Comparison of ENCODE assay signal across 8 cellular contexts in genomic region chr2:676647-677055, GRCh38. TPM values are rescaled to one million over a fixed set of nuclear protein-coding genes. Genes with fewer than 3 reads are reported as not detected.
DNase-seq lines count a peak whose midpoint lies in the region; ATAC-seq and TF ChIP-seq lines count a peak whose summit lies in the region.

No MANE protein-coding gene starts in this region.

- DNase-seq in GM23338 (ENCODE audit: low spot score) (peak; percentile 98), OCI-M2 (lab: John Stamatoyannopoulos, UW; ENCODE audit: unreplicated experiment) (peak; percentile 47), glutamatergic neuron (peak; percentile 99), occipital lobe (lab: John Stamatoyannopoulos, UW) (peak; percentile 99), upper lobe of right lung (peak; percentile 100)

- H3K4me2 ChIP-seq in GM23338 (peak overlapping the region; percentile 85), KMS-11 (peak overlapping the region; percentile 64; the same call in 1 of the 2 replicates)

- H3K36me3 Mint-ChIP-seq in GM23338 (ENCODE audit: low read depth) (peaks cover 15% of the 10 kb centered on the region), glutamatergic neuron (ENCODE audit: unreplicated experiment) (no peaks in the 10 kb centered on the region)
- no peaks in the 10 kb centered on the region for H3K36me3 Mint-ChIP-seq in activated naive CD8-positive, alpha-beta T cell

- peaks cover 9% of the 10 kb centered on the region for H3K27me3 Mint-ChIP-seq in GM23338 (ENCODE audit: insufficient read depth, low read depth, poor library complexity)
- H3K27me3 Mint-ChIP-seq in activated naive CD8-positive, alpha-beta T cell, result no peaks in the 10 kb centered on the region
- peaks cover 15% of the 10 kb centered on the region for H3K27me3 Mint-ChIP-seq in glutamatergic neuron (ENCODE audit: unreplicated experiment)

- H3K9me2 ChIP-seq in GM23338 (ENCODE audit: insufficient read depth), result no peaks in the 10 kb centered on the region

- peaks cover 38% of the 10 kb centered on the region for H3K79me2 ChIP-seq in GM23338 (replicated peaks; ENCODE audit: insufficient read depth)
- peaks cover 25% of the 10 kb centered on the region; the same call in 1 of the 2 replicates for H3K79me2 ChIP-seq in KMS-11 (ENCODE audit: insufficient read depth, low read depth)

- peaks cover 9% of the 10 kb centered on the region for H4K20me1 ChIP-seq in GM23338 (replicated peaks; ENCODE audit: insufficient read depth)
- no peaks in the 10 kb centered on the region for H4K20me1 ChIP-seq in KMS-11 (ENCODE audit: insufficient read depth)

- H3F3A ChIP-seq in GM23338 (replicated peaks; ENCODE audit: low read depth), result 0 out of 2 replicates have a peak, but pooled peaks cover 4% of the 10 kb centered on the region

- no peak overlapping the region for H2AFZ ChIP-seq in GM23338
- H2AFZ ChIP-seq in KMS-11 (ENCODE audit: low read depth), result no peak overlapping the region; the same call in 1 of the 2 replicates

- H3K27ac ChIP-seq in GM23338 (ENCODE audit: low read depth), result no peak overlapping the region; the same call in 1 of the 2 replicates
- H3K27ac ChIP-seq in KMS-11, result peak overlapping the region; percentile 100; the same call in 1 of the 2 replicates
- H3K27ac ChIP-seq in upper lobe of right lung, result peak overlapping the region; percentile 36

- H3K36me3 ChIP-seq in ES-I3 (ENCODE audit: insufficient read depth, low read length) (no peaks in the 10 kb centered on the region), GM23338 (ENCODE audit: insufficient read depth) (no peaks in the 10 kb centered on the region), KMS-11 (ENCODE audit: insufficient read depth) (no peaks in the 10 kb centered on the region; the same call in 1 of the 2 replicates), upper lobe of right lung (peaks cover 17% of the 10 kb centered on the region)

- H3K4me1 Mint-ChIP-seq in GM23338 (peaks cover 54% of the 10 kb centered on the region), glutamatergic neuron (ENCODE audit: low read depth, unreplicated experiment) (peaks cover 21% of the 10 kb centered on the region)
- peaks cover 43% of the 10 kb centered on the region for H3K4me1 Mint-ChIP-seq in activated naive CD8-positive, alpha-beta T cell (ENCODE audit: low read depth)

- H3K4me3 ChIP-seq in GM23338 (peak overlapping the region; percentile 77), KMS-11 (IDR thresholded peaks at IDR 0.05; ENCODE audit: insufficient read depth, low read depth, low read length) (no peak overlapping the region), upper lobe of right lung (peak overlapping the region; percentile 98)

- peak; percentile 86 for ATAC-seq in GM23338
- ATAC-seq in upper lobe of right lung, result peak; percentile 93

- no peaks in the 10 kb centered on the region for H3K9me3 Mint-ChIP-seq in GM23338
- H3K9me3 Mint-ChIP-seq in activated naive CD8-positive, alpha-beta T cell (ENCODE audit: low read depth), result no peaks in the 10 kb centered on the region
- H3K9me3 Mint-ChIP-seq in glutamatergic neuron (ENCODE audit: unreplicated experiment), result peaks cover 7% of the 10 kb centered on the region

- H3K9ac ChIP-seq in ES-I3 (ENCODE audit: low read depth, low read length), result peak overlapping the region; percentile 69; the same call in 1 of the 2 replicates
- H3K9ac ChIP-seq in KMS-11, result peak overlapping the region; percentile 100; the same call in 1 of the 2 replicates

- no peaks in the 10 kb centered on the region for H3K9me3 ChIP-seq in ES-I3 (ENCODE audit: control insufficient read depth, insufficient read depth, low read length)
- H3K9me3 ChIP-seq in upper lobe of right lung, result no peaks in the 10 kb centered on the region

- H3K4me1 ChIP-seq in ES-I3 (ENCODE audit: insufficient read depth, low read length), result peaks cover 16% of the 10 kb centered on the region; the same call in 1 of the 2 replicates
- peaks cover 15% of the 10 kb centered on the region for H3K4me1 ChIP-seq in GM23338 (ENCODE audit: insufficient read depth)
- H3K4me1 ChIP-seq in KMS-11 (ENCODE audit: low read depth, poor library complexity, severe bottlenecking), result peaks cover 5% of the 10 kb centered on the region
- H3K4me1 ChIP-seq in upper lobe of right lung, result peaks cover 11% of the 10 kb centered on the region

- H3K27ac Mint-ChIP-seq in GM23338 (peak overlapping the region; percentile 96), glutamatergic neuron (ENCODE audit: unreplicated experiment) (peak overlapping the region; percentile 90)
- H3K27ac Mint-ChIP-seq in activated naive CD8-positive, alpha-beta T cell, result peak overlapping the region; percentile 83

- TF ChIP-seq CTCF in GM23338 (conservative IDR thresholded peaks at IDR 0.05; ENCODE audit: low read depth in 2 of 2) (no peak), KMS-11 (conservative IDR thresholded peaks at IDR 0.05; ENCODE audit: low read depth, low read length) (no peak), glutamatergic neuron (IDR thresholded peaks at IDR 0.05; ENCODE audit: partially characterized antibody, unreplicated experiment) (no peak), upper lobe of right lung (IDR thresholded peaks at IDR 0.05) (no peak)

- peak overlapping the region; percentile 96 for H3K4me3 Mint-ChIP-seq in GM23338
- H3K4me3 Mint-ChIP-seq in activated naive CD8-positive, alpha-beta T cell, result peak overlapping the region; percentile 91
- H3K4me3 Mint-ChIP-seq in glutamatergic neuron (ENCODE audit: unreplicated experiment), result peak overlapping the region; percentile 96

- intact Hi-C loops in upper lobe of right lung (cut with DNase I), result no loop called here

- H3K27me3 ChIP-seq in GM23338 (ENCODE audit: insufficient read depth) (no peaks in the 10 kb centered on the region), KMS-11 (ENCODE audit: insufficient read depth, low read depth) (no peaks in the 10 kb centered on the region), upper lobe of right lung (no peaks in the 10 kb centered on the region)

TF ChIP-seq in GM23338, 12 proteins besides CTCF, POLR2A, EP300 and RAD21:
- TF ChIP-seq EZH2 (IDR thresholded peaks at IDR 0.05; ENCODE audit: low read depth, unreplicated experiment), result no peak
- no peak for TF ChIP-seq STAT1 (IDR thresholded peaks at IDR 0.05; ENCODE audit: unreplicated experiment)
- TF ChIP-seq ZNF462 (CRISPR knock-in tag; IDR thresholded peaks at IDR 0.05), result no peak
- no peak for TF ChIP-seq ZNF114 (CRISPR knock-in tag; IDR thresholded peaks at IDR 0.05)
TF ChIP-seq in GM23338: peak in this region for 0.

RNA-seq across cellular contexts. Expression of gene TMEM18, which starts 0.6 kb away (rescaled TPM):
- 15.0 and 18.4 TPM in 2 replicates for total RNA-seq in GM23338 (2014; rRNA removed; shearing (Covaris generic))
- polyA plus RNA-seq in GM23338 (2016; fragmentation: Nextera tagmentation; extraction: Ambion mirVana), result 39.5 and 41.9 TPM in 2 replicates
- total RNA-seq in glutamatergic neuron (ENCODE audit: unreplicated experiment) (22.0 TPM), occipital lobe (19.8 TPM), upper lobe of right lung (21.3 TPM)

Comparison
In these comparisons a context has a peak if more than half of its experiments do, and no peak if none do; other contexts are left out.
1. DNase-seq: peak in every context shown above with its lines; median percentile 100 in upper lobe of right lung; 99 in glutamatergic neuron; 99 in occipital lobe; 98 in GM23338; 47 in OCI-M2.